8 cellular contexts compared by ENCODE assay signal in genomic region chr5:143405063-143405746, GRCh38. TPM values are rescaled to one million over a fixed set of nuclear protein-coding genes. Genes with fewer than 3 reads are reported as not detected.
DNase-seq lines count a peak whose midpoint lies in the region; ATAC-seq and TF ChIP-seq lines count a peak whose summit lies in the region.

No MANE protein-coding gene starts in this region.

- TF ChIP-seq CTCF in 22Rv1 (IDR thresholded peaks at IDR 0.05): no peak

- peak; percentile 28 for ATAC-seq in GM18508 (IDR thresholded peaks at IDR 0.05; ENCODE audit: insufficient read depth, unreplicated experiment)
- ATAC-seq in HG03064 (IDR thresholded peaks at IDR 0.05; ENCODE audit: low read depth, unreplicated experiment): peak; percentile 20
- peak; percentile 58 for ATAC-seq in left colon

- intact Hi-C loops in left colon (cut with DNase I, micrococcal nuclease): loop anchor here in 1 of 2 donors (10.0 kb wide), 1 partner anchor 480 kb away; no protein-coding TSS in a partner anchor

- H3K27ac ChIP-seq in 22Rv1: peak overlapping the region; percentile 92

- DNase-seq in NCI-H226 (peak; percentile 84), cerebellum (ENCODE audit: low spot score) (peak; percentile 82), left colon (peak; percentile 78 to 90)
- DNase-seq in activated CD4-positive, alpha-beta T cell treated with anti-CD3 and anti-CD28 coated beads for 24 hours (ENCODE audit: low read depth in 2 of 2): peak; percentile 75 to 77
- DNase-seq in stimulated activated CD4-positive, alpha-beta T cell treated with anti-CD3 and anti-CD28 coated beads, Interleukin-1b, Interleukin-23, amount 100 ng/mL, for 4 hours (ENCODE audit: low read depth in 2 of 2): peak; percentile 79 to 81

RNA-seq across cellular contexts. Expression of gene NR3C1, which starts 1.7 kb away (rescaled TPM):
- 35.9 TPM for total RNA-seq in cerebellum
- 10 to 100 TPM; 19.9 to 26.3 TPM for total RNA-seq in left colon

Comparison
In these comparisons a context has a peak if more than half of its experiments do, and no peak if none do; other contexts are left out.
1. Peak in every context shown above with its lines: DNase-seq, ATAC-seq and H3K27ac ChIP-seq.